In genomic region chr17:64262422-64263260, GRCh38 we compare ENCODE assay signal across 8 cellular contexts. TPM values are rescaled to one million over a fixed set of nuclear protein-coding genes. Genes with fewer than 3 reads are reported as not detected.
DNase-seq lines count a peak whose midpoint lies in the region; ATAC-seq and TF ChIP-seq lines count a peak whose summit lies in the region.

Gene TEX2, minus strand, starts transcription at chr17:64263260. Its CDS starts 49,043 bp downstream, at chr17:64214217.

- TF ChIP-seq CTCF in C4-2B (conservative IDR thresholded peaks at IDR 0.05) (no peak), hepatocyte (IDR thresholded peaks at IDR 0.05; ENCODE audit: poor library complexity) (no peak)

- no peaks in the 10 kb centered on the region for H3K9me3 Mint-ChIP-seq in T-helper 1 cell treated with Interleukin-12 subunit alpha and Interleukin-12 subunit beta and Interleukin-4 antibody, amounts not matched to agents 30 μg/mL and 1 μg/mL, for 36 hours

- peak within 1 kb of the TSS; percentile 95 for H3K27ac Mint-ChIP-seq in T-helper 1 cell treated with Interleukin-12 subunit alpha and Interleukin-12 subunit beta and Interleukin-4 antibody, amounts not matched to agents 30 μg/mL and 1 μg/mL, for 36 hours

- peaks cover 6% of the 10 kb centered on the region for H4K20me1 ChIP-seq in hepatocyte (ENCODE audit: insufficient read depth, poor library complexity, severe bottlenecking)

- H3K9me3 ChIP-seq in hepatocyte (ENCODE audit: low read depth), result no peaks in the 10 kb centered on the region

- peak within 1 kb of the TSS; percentile 95 for H3K4me3 Mint-ChIP-seq in T-helper 1 cell treated with Interleukin-12 subunit alpha and Interleukin-12 subunit beta and Interleukin-4 antibody, amounts not matched to agents 30 μg/mL and 1 μg/mL, for 36 hours

- under 1% methylated on average over 35 of the region's 87 CpGs for WGBS in hepatocyte (ENCODE audit: low lambda C conversion rate, missing lambda C conversion rate)

- no peaks in the 10 kb centered on the region for H3K36me3 Mint-ChIP-seq in T-helper 1 cell treated with Interleukin-12 subunit alpha and Interleukin-12 subunit beta and Interleukin-4 antibody, amounts not matched to agents 30 μg/mL and 1 μg/mL, for 36 hours (ENCODE audit: low read depth)

- no peaks in the 10 kb centered on the region for H3K36me3 ChIP-seq in hepatocyte (replicated peaks; ENCODE audit: insufficient read depth, low read depth)

- H3K9me2 ChIP-seq in hepatocyte (replicated peaks; ENCODE audit: insufficient read depth), result no peaks in the 10 kb centered on the region

- ATAC-seq in GM19328 (IDR thresholded peaks at IDR 0.05; ENCODE audit: unreplicated experiment) (peak; percentile 28), HG03460 (IDR thresholded peaks at IDR 0.05; ENCODE audit: unreplicated experiment) (peak; percentile 30), HG03571 (IDR thresholded peaks at IDR 0.05; ENCODE audit: unreplicated experiment) (no peak)

- peaks cover 44% of the 10 kb centered on the region for H3K79me2 ChIP-seq in hepatocyte

- DNase-seq in anterior cingulate cortex (lab: John Stamatoyannopoulos, UW), result peak in 36 of 58 donors; percentile 8 to 69 (median 38)
- peak; percentile 65 for DNase-seq in hepatocyte (ENCODE audit: low spot score)
- no peak for DNase-seq in skeletal muscle cell (ENCODE audit: low read depth)

- H3K27me3 Mint-ChIP-seq in T-helper 1 cell treated with Interleukin-12 subunit alpha and Interleukin-12 subunit beta and Interleukin-4 antibody, amounts not matched to agents 30 μg/mL and 1 μg/mL, for 36 hours (ENCODE audit: low read depth), result peaks cover 11% of the 10 kb centered on the region

- no peaks in the 10 kb centered on the region for H3K27me3 ChIP-seq in hepatocyte

- H3K27ac ChIP-seq in C4-2B (peak within 1 kb of the TSS; percentile 94), hepatocyte (peak within 1 kb of the TSS; percentile 95)

- H3K4me1 ChIP-seq in hepatocyte (ENCODE audit: insufficient read depth), result peaks cover 26% of the 10 kb centered on the region

- peak within 1 kb of the TSS; percentile 100 for H2AFZ ChIP-seq in hepatocyte

- H3K4me3 ChIP-seq in hepatocyte (peak within 1 kb of the TSS; percentile 95), skeletal muscle cell (ENCODE audit: low read depth, low read length) (peak within 1 kb of the TSS; percentile 79)

- peaks cover 24% of the 10 kb centered on the region for H3K4me1 Mint-ChIP-seq in T-helper 1 cell treated with Interleukin-12 subunit alpha and Interleukin-12 subunit beta and Interleukin-4 antibody, amounts not matched to agents 30 μg/mL and 1 μg/mL, for 36 hours (ENCODE audit: low read depth)

- H3K4me2 ChIP-seq in hepatocyte, result peak within 1 kb of the TSS; percentile 93

RNA-seq across cellular contexts. Expression of gene TEX2, which starts in this region (rescaled TPM):
- 37.4 and 37.7 TPM in 2 replicates for total RNA-seq in hepatocyte
- 22.1 and 27.9 TPM in 2 replicates for polyA plus RNA-seq in hepatocyte
